ENCODE assay signal across 8 cellular contexts in the genomic region with DNA sequence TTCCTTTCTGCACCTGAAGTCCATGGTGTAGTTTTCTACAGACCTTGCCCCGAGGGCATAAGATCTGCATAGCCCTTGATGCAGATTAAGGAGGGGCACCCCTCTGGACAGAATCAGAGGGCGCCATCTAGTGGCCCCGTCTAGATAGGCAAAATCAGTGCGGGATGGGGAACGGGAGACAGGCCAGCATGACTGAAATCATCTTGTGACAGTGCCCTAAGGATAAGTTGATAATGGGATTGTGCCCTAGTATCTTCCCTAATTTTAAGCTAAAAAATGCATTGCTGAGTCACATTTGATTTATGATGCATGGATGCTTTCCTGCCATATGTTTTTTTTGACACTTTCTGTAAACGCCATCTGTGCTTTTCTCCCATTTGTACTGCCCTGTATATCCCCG. TPM values are rescaled to one million over a fixed set of nuclear protein-coding genes. Genes with fewer than 3 reads are reported as not detected.
DNase-seq lines count a peak whose midpoint lies in the region; ATAC-seq and TF ChIP-seq lines count a peak whose summit lies in the region.

No MANE protein-coding gene starts in this region.

- H3K4me1 Mint-ChIP-seq in endodermal cell = no peaks in the 10 kb centered on the region

- ATAC-seq in GM19328 (IDR thresholded peaks at IDR 0.05; ENCODE audit: unreplicated experiment) = no peak

- WGBS in endodermal cell (ENCODE audit: insufficient coverage in 1 of 2, insufficient read length in 1 of 2), 2 experiments = 53 to 55% methylated on average over 6 to 7 of the region's 7 CpGs

- POLR2A ChIA-PET in BJ (lab: Charles Lee) = no interaction called here

- peaks cover 5% of the 10 kb centered on the region for H3K9me3 ChIP-seq in endodermal cell (ENCODE audit: control insufficient read depth, low read length)

- H3K9me3 Mint-ChIP-seq in endodermal cell = peaks cover 2% of the 10 kb centered on the region

- H3K36me3 ChIP-seq in BJ (ENCODE audit: control insufficient read depth, insufficient read depth, low read length) = peaks cover 20% of the 10 kb centered on the region
- peaks cover 68% of the 10 kb centered on the region for H3K36me3 ChIP-seq in endodermal cell (ENCODE audit: control insufficient read depth, insufficient read depth, low read length)

- CTCF ChIA-PET in BJ (lab: Yijun Ruan, JAX) = interaction anchor here (0.5 to 2.1 kb wide), 18 partner anchors 9 to 226 kb away, joined by 3 to 19 read pairs (median 4); no protein-coding TSS in a partner anchor

- H3K27me3 ChIP-seq in BJ (ENCODE audit: control insufficient read depth, insufficient read depth, low read length) (no peaks in the 10 kb centered on the region), endodermal cell (ENCODE audit: control insufficient read depth, insufficient read depth, low read length, poor library complexity, severe bottlenecking) (no peaks in the 10 kb centered on the region)

- H3K4me3 Mint-ChIP-seq in endodermal cell = no peak overlapping the region

- DNase-seq in BJ (ENCODE audit: low read depth) = no peak
- DNase-seq in HCEC 1CT = peak; percentile 53
- peak; percentile 94 for DNase-seq in NCI-H69 (lab: John Stamatoyannopoulos, UW)
- peak in 2 of 3 experiments; percentile 57 to 63 for DNase-seq in activated CD8-positive, alpha-beta memory T cell treated with anti-CD3 and anti-CD28 coated beads for 48 hours (ENCODE audit: low read depth in 2 of 3, low spot score in 2 of 3)
- DNase-seq in endodermal cell = peak; percentile 93
- DNase-seq in myocyte (ENCODE audit: low read depth) = peak; percentile 66
- DNase-seq in stimulated activated naive CD4-positive, alpha-beta T cell (lab: John Stamatoyannopoulos, UW) = peak; percentile 19 to 65 (median 40)

- no peaks in the 10 kb centered on the region for H3K27me3 Mint-ChIP-seq in endodermal cell (ENCODE audit: insufficient read depth)

- H3K36me3 Mint-ChIP-seq in endodermal cell (ENCODE audit: low read depth) = peaks cover 63% of the 10 kb centered on the region

- no peak overlapping the region for H3K27ac Mint-ChIP-seq in endodermal cell

- no peak overlapping the region for H3K9ac ChIP-seq in endodermal cell (ENCODE audit: extremely low read depth, low read length, poor library complexity, severe bottlenecking)

- H3K4me1 ChIP-seq in endodermal cell (ENCODE audit: control insufficient read depth, insufficient read depth, low read length) = no peaks in the 10 kb centered on the region

- H3K27ac ChIP-seq in endodermal cell (ENCODE audit: low read depth, low read length) = no peak overlapping the region

- peak; percentile 89 for TF ChIP-seq CTCF in BJ (IDR thresholded peaks at IDR 0.05; ENCODE audit: insufficient read depth, low read depth, low read length)
- peak; percentile 92 for TF ChIP-seq CTCF in endodermal cell (conservative IDR thresholded peaks at IDR 0.05)

- H3K4me3 ChIP-seq in BJ (ENCODE audit: low read depth, low read length) (no peak overlapping the region), endodermal cell (ENCODE audit: low read length) (no peak overlapping the region)

RNA-seq across cellular contexts. Expression of a gene that starts 19.1 kb away (rescaled TPM):
- polyA plus RNA-seq in BJ (2011; rRNA removed) = 159 and 262 TPM in 2 replicates
- polyA minus RNA-seq in BJ (2011; rRNA and poly(A)+ RNA removed) = 241 and 253 TPM in 2 replicates
- total RNA-seq in endodermal cell (100 to 1,000 TPM; 181 to 183 TPM), myocyte (111 and 124 TPM in 2 replicates)
- polyA plus RNA-seq in endodermal cell (2013, experiment 1 of 2) = 139 TPM
- polyA plus RNA-seq in endodermal cell (2013, experiment 2 of 2) = 133 TPM
- polyA plus RNA-seq in myocyte (2012) = 271 TPM

RNA-seq across cellular contexts. Expression of a gene that starts 58.3 kb away (rescaled TPM):
- polyA plus RNA-seq in BJ (2011; rRNA removed) = 9.2 and 9.3 TPM in 2 replicates
- polyA minus RNA-seq in BJ (2011; rRNA and poly(A)+ RNA removed) = 7.1 and 9.7 TPM in 2 replicates
- total RNA-seq in endodermal cell (10 to 100 TPM; 25.0 to 25.1 TPM), myocyte (23.9 and 28.3 TPM in 2 replicates)
- 25.7 TPM for polyA plus RNA-seq in endodermal cell (2013, experiment 1 of 2)
- polyA plus RNA-seq in endodermal cell (2013, experiment 2 of 2) = 15.5 TPM
- polyA plus RNA-seq in myocyte (2012) = 11.7 TPM
